Comparison of ENCODE assay signal across 11 cellular contexts in the genomic region with DNA sequence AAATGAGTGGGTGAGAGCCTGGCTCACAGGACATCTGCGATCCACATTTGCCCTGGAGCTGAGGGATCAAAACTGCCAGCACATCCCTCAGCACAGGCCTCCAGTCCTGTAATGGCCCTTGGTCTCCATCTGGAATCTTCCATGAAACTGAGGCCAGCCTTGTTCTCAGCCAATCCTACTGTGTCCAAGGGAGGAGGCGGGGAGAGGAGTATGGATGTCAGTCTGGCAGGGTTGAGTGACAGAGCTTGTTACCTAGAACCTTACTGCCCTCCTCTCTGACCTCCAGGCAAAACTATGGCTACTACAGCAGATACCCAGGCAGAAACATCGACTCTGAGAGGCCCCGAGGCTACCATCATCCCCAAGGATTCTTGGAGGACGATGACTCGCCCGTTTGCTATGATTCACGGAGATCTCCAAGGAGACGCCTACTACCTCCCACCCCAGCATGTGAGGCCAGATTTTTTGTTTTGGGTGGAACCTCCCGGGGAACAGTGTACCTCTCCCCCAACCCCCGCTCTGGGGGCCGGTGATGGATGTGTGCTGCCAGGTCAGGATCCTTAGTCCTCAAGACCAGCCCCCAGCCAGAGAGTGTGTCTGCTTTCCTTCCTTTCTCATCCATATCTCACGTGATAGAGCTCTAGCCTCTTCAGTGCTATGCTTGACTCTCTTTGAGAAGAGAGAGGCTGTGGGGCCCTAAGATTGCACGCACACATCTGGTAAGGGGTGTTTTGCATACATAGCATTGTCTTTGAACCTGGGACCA. TPM values are rescaled to one million over a fixed set of nuclear protein-coding genes. Genes with fewer than 3 reads are reported as not detected.
DNase-seq lines count a peak whose midpoint lies in the region; ATAC-seq and TF ChIP-seq lines count a peak whose summit lies in the region.
"Had no signal": no experiment of that assay in that cellular context is flagged by ENCODE, and none has a peak within 500 bp of the region (broad histone marks: within the 10 kb centered on the region; RNA-seq: fewer than 3 reads in every experiment).

No MANE protein-coding gene starts in this region.

- H3K4me1 ChIP-seq in MM.1S (ENCODE audit: low read length) = no peaks in the 10 kb centered on the region

- no peak overlapping the region for H3K4me3 Mint-ChIP-seq in stimulated activated naive B cell treated with anti-CD40 and anti-IgM and Interleukin-4, amounts not matched to agents 10 μg/mL and 1 μg/mL and 100 μg/mL, for 72 hours
- H3K4me3 Mint-ChIP-seq in immature natural killer cell = no peak overlapping the region
- H3K4me3 Mint-ChIP-seq: activated naive CD4-positive, alpha-beta T cell treated with anti-CD3 and anti-CD28 coated beads, Interleukin-2, amount 50 U/mL, for 24 hours; neural crest cell had no signal

- H3K9me2 ChIP-seq in MM.1S (replicated peaks; ENCODE audit: insufficient read depth, low read length) = no peaks in the 10 kb centered on the region

- DNase-seq in dedifferentiated amniotic fluid mesenchymal stem cell (ENCODE audit: extremely low spot score) (peak; percentile 82), MM.1S (no peak), NCI-H82 treated with DMSO at 0.1 percent for 48 hours (lab: John Stamatoyannopoulos, UW; ENCODE audit: unreplicated experiment) (no peak), immature natural killer cell (no peak), ecto neural progenitor cell (ENCODE audit: low spot score) (no peak)
- no peak for DNase-seq in stimulated activated naive B cell treated with anti-CD40 and anti-IgM and Interleukin-4, amounts not matched to agents 10 μg/mL and 1 μg/mL and 100 μg/mL, for 72 hours
- DNase-seq: NCI-H1930 had no signal

- H3K9me3 ChIP-seq in MM.1S (replicated peaks; ENCODE audit: insufficient read depth, low read length) = no peaks in the 10 kb centered on the region

- no peak overlapping the region for H2AFZ ChIP-seq in MM.1S (ENCODE audit: low read length)

- no peak overlapping the region for H3K27ac ChIP-seq in MM.1S (ENCODE audit: low read length)

- no peaks in the 10 kb centered on the region for H3K79me2 ChIP-seq in MM.1S (ENCODE audit: low read length)

- H3K4me2 ChIP-seq in MM.1S (ENCODE audit: low read depth, low read length) = no peak overlapping the region

- no peaks in the 10 kb centered on the region for H3F3A ChIP-seq in MM.1S (ENCODE audit: insufficient read depth, low read length)

- no peaks in the 10 kb centered on the region for H4K20me1 ChIP-seq in MM.1S (ENCODE audit: insufficient read depth, low read length)

- no peak overlapping the region for H3K4me3 ChIP-seq in MM.1S (ENCODE audit: low read length)

- no peaks in the 10 kb centered on the region for H3K9me3 Mint-ChIP-seq in stimulated activated naive B cell treated with anti-CD40 and anti-IgM and Interleukin-4, amounts not matched to agents 10 μg/mL and 1 μg/mL and 100 μg/mL, for 72 hours
- H3K9me3 Mint-ChIP-seq in immature natural killer cell = no peaks in the 10 kb centered on the region
- H3K9me3 Mint-ChIP-seq: activated naive CD4-positive, alpha-beta T cell treated with anti-CD3 and anti-CD28 coated beads, Interleukin-2, amount 50 U/mL, for 24 hours; neural crest cell had no signal

- peak overlapping the region; percentile 28 for H3K27ac Mint-ChIP-seq in stimulated activated naive B cell treated with anti-CD40 and anti-IgM and Interleukin-4, amounts not matched to agents 10 μg/mL and 1 μg/mL and 100 μg/mL, for 72 hours
- no peak overlapping the region for H3K27ac Mint-ChIP-seq in immature natural killer cell
- H3K27ac Mint-ChIP-seq: activated naive CD4-positive, alpha-beta T cell treated with anti-CD3 and anti-CD28 coated beads, Interleukin-2, amount 50 U/mL, for 24 hours had no signal

- ATAC-seq in GM19324 (IDR thresholded peaks at IDR 0.05; ENCODE audit: low FRiP score, unreplicated experiment) (peak; percentile 57), HG03432 (IDR thresholded peaks at IDR 0.05; ENCODE audit: unreplicated experiment) (peak; percentile 58)
- peak in 1 of 2 donors; percentile 37 for ATAC-seq in stimulated activated naive B cell treated with anti-CD40 and anti-IgM and Interleukin-4, amounts not matched to agents 10 μg/mL and 1 μg/mL and 100 μg/mL, for 72 hours (replicated peaks)

- H3K36me3 Mint-ChIP-seq in stimulated activated naive B cell treated with anti-CD40 and anti-IgM and Interleukin-4, amounts not matched to agents 10 μg/mL and 1 μg/mL and 100 μg/mL, for 72 hours = peaks cover 0 to 5% of the 10 kb centered on the region in 2 donors
- H3K36me3 Mint-ChIP-seq in immature natural killer cell = no peaks in the 10 kb centered on the region
- H3K36me3 Mint-ChIP-seq: activated naive CD4-positive, alpha-beta T cell treated with anti-CD3 and anti-CD28 coated beads, Interleukin-2, amount 50 U/mL, for 24 hours had no signal

- H3K36me3 ChIP-seq in MM.1S (replicated peaks; ENCODE audit: insufficient read depth, low read length) = no peaks in the 10 kb centered on the region

- H3K27me3 ChIP-seq in MM.1S (replicated peaks; ENCODE audit: insufficient read depth, low read length) = no peaks in the 10 kb centered on the region

- H3K27me3 Mint-ChIP-seq in stimulated activated naive B cell treated with anti-CD40 and anti-IgM and Interleukin-4, amounts not matched to agents 10 μg/mL and 1 μg/mL and 100 μg/mL, for 72 hours = peaks cover 13 to 30% of the 10 kb centered on the region in 2 donors
- H3K27me3 Mint-ChIP-seq in immature natural killer cell (ENCODE audit: low read depth in 3 of 3) = peaks cover 0 to 7% (median 0%) of the 10 kb centered on the region in 3 donors
- H3K27me3 Mint-ChIP-seq: activated naive CD4-positive, alpha-beta T cell treated with anti-CD3 and anti-CD28 coated beads, Interleukin-2, amount 50 U/mL, for 24 hours had no signal

- H3K9ac ChIP-seq in MM.1S (ENCODE audit: low read length) = no peak overlapping the region

- peaks cover 25 to 33% of the 10 kb centered on the region in 2 donors for H3K4me1 Mint-ChIP-seq in stimulated activated naive B cell treated with anti-CD40 and anti-IgM and Interleukin-4, amounts not matched to agents 10 μg/mL and 1 μg/mL and 100 μg/mL, for 72 hours
- H3K4me1 Mint-ChIP-seq in immature natural killer cell = no peaks in the 10 kb centered on the region
- H3K4me1 Mint-ChIP-seq: activated naive CD4-positive, alpha-beta T cell treated with anti-CD3 and anti-CD28 coated beads, Interleukin-2, amount 50 U/mL, for 24 hours had no signal

- TF ChIP-seq CTCF in MM.1S (IDR thresholded peaks at IDR 0.05; ENCODE audit: low read length) = no peak

RNA-seq across cellular contexts. Expression of a gene that starts 41.3 kb away (rescaled TPM):
- polyA plus RNA-seq in immature natural killer cell = not detected

RNA-seq across cellular contexts. Expression of a gene that starts 41.5 kb away (rescaled TPM):
- polyA plus RNA-seq in immature natural killer cell = 1 to 10 TPM in 1 of 3 donors, under 1 TPM in 1, not detected in 1; 0.79 to 1.2 TPM
